ENCODE assay signal across 7 cellular contexts in the genomic region with DNA sequence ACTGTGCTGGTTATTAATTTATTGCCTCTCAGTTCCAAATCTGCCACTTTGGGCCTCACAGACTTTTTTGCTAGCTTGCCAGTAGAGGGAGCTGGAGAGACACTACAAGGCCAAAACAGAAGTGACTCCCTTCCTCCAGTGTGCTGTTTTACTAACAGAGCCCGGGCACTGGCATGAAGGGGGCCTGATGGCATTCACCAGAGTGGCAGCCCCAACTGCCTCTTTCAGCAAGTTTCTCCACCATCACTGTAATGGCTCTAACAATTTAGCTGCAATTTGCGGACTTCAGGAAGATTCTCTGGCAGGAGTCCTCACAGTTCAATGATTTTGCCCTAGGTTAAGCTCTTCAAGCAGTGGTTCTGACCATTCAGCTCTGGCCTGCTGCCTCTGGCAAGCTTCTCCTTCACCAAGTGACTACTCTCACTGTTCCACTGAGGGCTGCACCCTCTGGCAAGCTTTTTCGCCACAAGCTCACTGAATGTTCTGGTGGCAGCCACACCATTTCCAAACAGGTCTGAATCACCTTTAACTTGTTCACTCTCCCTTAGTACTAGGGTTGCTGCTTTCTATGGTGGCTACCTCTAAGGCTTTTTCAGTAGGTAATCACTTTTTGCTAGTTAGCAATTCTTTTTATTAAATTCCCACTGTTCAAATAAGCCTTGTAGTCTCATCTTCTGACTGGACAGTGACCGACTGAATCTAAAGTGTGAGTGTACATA.
A peak's percentile ranks its signal among the peaks of the same experiment; 100 is the strongest.
DNase-seq lines count a peak whose midpoint lies in the region; ATAC-seq and TF ChIP-seq lines count a peak whose summit lies in the region.

No MANE protein-coding gene starts in this region.

- POLR2A ChIA-PET in RWPE1 (lab: Yijun Ruan, JAX; ENCODE audit: low non-redundant PET), result no interaction called here

- H2AFZ ChIP-seq in MM.1S (ENCODE audit: low read length), result no peak overlapping the region

- intact Hi-C loops in Right ventricle myocardium superior (cut with DNase I), result no loop called here

- H3F3A ChIP-seq in MM.1S (ENCODE audit: insufficient read depth, low read length), result no peaks in the 10 kb centered on the region

- no peaks in the 10 kb centered on the region for H3K36me3 ChIP-seq in MM.1S (replicated peaks; ENCODE audit: insufficient read depth, low read length)

- no peak overlapping the region for H3K27ac ChIP-seq in MM.1S (ENCODE audit: low read length)
- H3K27ac ChIP-seq in RWPE1, result no peak overlapping the region

- H3K27me3 ChIP-seq in MM.1S (replicated peaks; ENCODE audit: insufficient read depth, low read length), result no peaks in the 10 kb centered on the region

- H3K27ac Mint-ChIP-seq in HFFc6, result peak overlapping the region; percentile 63
- H3K27ac Mint-ChIP-seq in activated naive CD8-positive, alpha-beta T cell treated with anti-CD3 and anti-CD28 coated beads for 36 hours, result no peak overlapping the region

- H3K4me3 Mint-ChIP-seq in HFFc6, result no peak overlapping the region
- H3K4me3 Mint-ChIP-seq in activated naive CD8-positive, alpha-beta T cell treated with anti-CD3 and anti-CD28 coated beads for 36 hours, result no peak overlapping the region

- H3K4me2 ChIP-seq in MM.1S (ENCODE audit: low read depth, low read length), result no peak overlapping the region

- H3K27me3 Mint-ChIP-seq in HFFc6 (ENCODE audit: insufficient read depth), result no peaks in the 10 kb centered on the region; the same call in 1 of the 2 replicates
- H3K27me3 Mint-ChIP-seq in activated naive CD8-positive, alpha-beta T cell treated with anti-CD3 and anti-CD28 coated beads for 36 hours, result no peaks in the 10 kb centered on the region

- H3K36me3 Mint-ChIP-seq in HFFc6 (ENCODE audit: low read depth), result peaks cover 23% of the 10 kb centered on the region
- H3K36me3 Mint-ChIP-seq in activated naive CD8-positive, alpha-beta T cell treated with anti-CD3 and anti-CD28 coated beads for 36 hours, result peaks cover 16% of the 10 kb centered on the region

- H3K4me1 Mint-ChIP-seq in HFFc6 (ENCODE audit: low read depth), result peaks cover 17% of the 10 kb centered on the region
- no peaks in the 10 kb centered on the region for H3K4me1 Mint-ChIP-seq in activated naive CD8-positive, alpha-beta T cell treated with anti-CD3 and anti-CD28 coated beads for 36 hours

- DNase-seq in HFFc6 (peak; percentile 75), MM.1S (peak; percentile 52), RWPE1 (ENCODE audit: low spot score) (peak; percentile 58), Right ventricle myocardium superior (peak; percentile 44), putamen (ENCODE audit: low spot score) (peak; percentile 79)
- DNase-seq in activated naive CD8-positive, alpha-beta T cell treated with anti-CD3 and anti-CD28 coated beads for 36 hours, result peak; percentile 20

- no peak overlapping the region for H3K4me3 ChIP-seq in GM12875 (ENCODE audit: low read depth, low read length)
- H3K4me3 ChIP-seq in MM.1S (ENCODE audit: low read length), result no peak overlapping the region

- no peaks in the 10 kb centered on the region for H3K9me3 ChIP-seq in MM.1S (replicated peaks; ENCODE audit: insufficient read depth, low read length)

- peak; percentile 85 for TF ChIP-seq CTCF in GM12875 (IDR thresholded peaks at IDR 0.05; ENCODE audit: borderline replicate concordance, insufficient read depth, low read depth, low read length)
- peak; percentile 91 for TF ChIP-seq CTCF in HFFc6 (IDR thresholded peaks at IDR 0.05)
- TF ChIP-seq CTCF in MM.1S (IDR thresholded peaks at IDR 0.05; ENCODE audit: low read length), result peak; percentile 56
- peak; percentile 85 for TF ChIP-seq CTCF in RWPE1 (conservative IDR thresholded peaks at IDR 0.05; ENCODE audit: low read depth)

- no peaks in the 10 kb centered on the region for H3K79me2 ChIP-seq in MM.1S (ENCODE audit: low read length)

- H3K9ac ChIP-seq in MM.1S (ENCODE audit: low read length), result no peak overlapping the region

- H3K4me1 ChIP-seq in MM.1S (ENCODE audit: low read length), result no peaks in the 10 kb centered on the region

- no peaks in the 10 kb centered on the region for H4K20me1 ChIP-seq in MM.1S (ENCODE audit: insufficient read depth, low read length)

- ATAC-seq in Right ventricle myocardium superior (ENCODE audit: poor library complexity), result peak; percentile 94

- H3K9me2 ChIP-seq in MM.1S (replicated peaks; ENCODE audit: insufficient read depth, low read length), result no peaks in the 10 kb centered on the region

- CTCF ChIA-PET in RWPE1 (lab: Yijun Ruan, JAX), result interaction anchor here (0.5 to 1.3 kb wide), 22 partner anchors 12 to 1006 kb away, joined by 3 to 12 read pairs (median 4); no protein-coding TSS in a partner anchor

- peaks cover 7% of the 10 kb centered on the region; the same call in 1 of the 2 replicates for H3K9me3 Mint-ChIP-seq in HFFc6
- peaks cover 10% of the 10 kb centered on the region for H3K9me3 Mint-ChIP-seq in activated naive CD8-positive, alpha-beta T cell treated with anti-CD3 and anti-CD28 coated beads for 36 hours

Comparison
In these comparisons a context has a peak if more than half of its experiments do, and no peak if none do; other contexts are left out.
1. DNase-seq: peak in every context shown above with its lines; median percentile 79 in putamen; 75 in HFFc6; 58 in RWPE1; 52 in MM.1S; 44 in Right ventricle myocardium superior; 20 in activated naive CD8-positive, alpha-beta T cell treated with anti-CD3 and anti-CD28 coated beads for 36 hours.